ENCODE assay signal across 24 cellular contexts in genomic region chr7:128024154-128024553, GRCh38.
"Had no signal": no experiment of that assay in that cellular context is flagged by ENCODE, and none has a peak within 500 bp of the region (broad histone marks: within the 10 kb centered on the region; RNA-seq: fewer than 3 reads in every experiment).

No MANE protein-coding gene starts in this region.

- ATAC-seq: gastroesophageal sphincter; heart left ventricle; left ventricle myocardium superior; naive thymus-derived CD8-positive, alpha-beta T cell; sciatic nerve; stimulated activated memory B cell treated with anti-CD40 and anti-IgM and Interleukin-4, amounts not matched to agents 10 μg/mL and 1 μg/mL and 100 μg/mL, for 72 hours had no signal

- H3K4me1 ChIP-seq: suprapubic skin had no signal

- H3K27ac ChIP-seq: coronary artery, gastroesophageal sphincter, heart left ventricle, stomach, suprapubic skin, transverse colon had no signal

- H3K27me3 Mint-ChIP-seq: activated naive CD8-positive, alpha-beta T cell; naive thymus-derived CD8-positive, alpha-beta T cell; stimulated activated memory B cell treated with anti-CD40 and anti-IgM and Interleukin-4, amounts not matched to agents 10 μg/mL and 1 μg/mL and 100 μg/mL, for 72 hours had no signal

- H3K4me3 Mint-ChIP-seq: activated naive CD8-positive, alpha-beta T cell; endodermal cell; mesothelial cell of epicardium; naive thymus-derived CD8-positive, alpha-beta T cell; stimulated activated memory B cell treated with anti-CD40 and anti-IgM and Interleukin-4, amounts not matched to agents 10 μg/mL and 1 μg/mL and 100 μg/mL, for 72 hours had no signal

- H3K36me3 ChIP-seq: adrenal gland, suprapubic skin, transverse colon, uterus had no signal

- H3K27me3 ChIP-seq: adrenal gland, gastroesophageal sphincter, heart left ventricle, stomach, suprapubic skin, transverse colon, uterus had no signal

- DNase-seq: activated CD4-positive, alpha-beta T cell treated with anti-CD3 and anti-CD28 coated beads for 1 hour; activated T-cell treated with anti-CD3 and anti-CD28 coated beads, Interleukin-2, amount 50 U/mL, for 1 hour; adrenal gland; cerebellar nuclear complex; endodermal cell; heart left ventricle; left ventricle myocardium superior; mammary epithelial cell; naive thymus-derived CD8-positive, alpha-beta T cell; posterior cingulate gyrus; small intestine; stimulated activated CD4-positive, alpha-beta T cell treated with anti-CD3 and anti-CD28 coated beads, Interleukin-2, amount 100 ng/mL, for 24 hours; stomach; T-helper 9 cell; transverse colon; uterus had no signal

- H3K9me3 Mint-ChIP-seq: endodermal cell; mesothelial cell of epicardium; naive thymus-derived CD8-positive, alpha-beta T cell; stimulated activated memory B cell treated with anti-CD40 and anti-IgM and Interleukin-4, amounts not matched to agents 10 μg/mL and 1 μg/mL and 100 μg/mL, for 72 hours had no signal

- FAIRE-seq: islet of Langerhans, small intestine had no signal

- H3K9me3 ChIP-seq: adrenal gland, gastroesophageal sphincter, heart left ventricle, stomach, suprapubic skin, transverse colon, uterus had no signal

- H3K27ac Mint-ChIP-seq: activated naive CD8-positive, alpha-beta T cell; endodermal cell; mesothelial cell of epicardium; naive thymus-derived CD8-positive, alpha-beta T cell; stimulated activated memory B cell treated with anti-CD40 and anti-IgM and Interleukin-4, amounts not matched to agents 10 μg/mL and 1 μg/mL and 100 μg/mL, for 72 hours had no signal

- H3K4me3 ChIP-seq: adrenal gland, coronary artery, gastroesophageal sphincter, heart left ventricle, stomach, suprapubic skin, transverse colon, uterus had no signal
